8 cellular contexts compared by ENCODE assay signal in genomic region chr2:96336104-96336775, GRCh38. TPM values are rescaled to one million over a fixed set of nuclear protein-coding genes. Genes with fewer than 3 reads are reported as not detected.
DNase-seq lines count a peak whose midpoint lies in the region; ATAC-seq and TF ChIP-seq lines count a peak whose summit lies in the region.

No MANE protein-coding gene starts in this region.

- H3K4me1 ChIP-seq in muscle layer of colon (ENCODE audit: insufficient read depth, low read length): peaks cover 6% of the 10 kb centered on the region

- H3K9me3 ChIP-seq in muscle layer of colon (ENCODE audit: low read length): no peaks in the 10 kb centered on the region

- no peak overlapping the region for H3K9ac ChIP-seq in muscle layer of colon (ENCODE audit: low read length)

- DNase-seq in ELR (ENCODE audit: low read depth) (peak; percentile 21), astrocyte of the spinal cord (ENCODE audit: low read depth, low spot score) (no peak), mucosa of gallbladder (ENCODE audit: low spot score) (no peak), GM19240 (ENCODE audit: insufficient read length, low spot score) (no peak), SKM-1 treated with dmso at 0.1 percent for 144 hours (lab: John Stamatoyannopoulos, UW; ENCODE audit: unreplicated experiment) (no peak), GOT3 (lab: John Stamatoyannopoulos, UW) (no peak)

- no peak for TF ChIP-seq CTCF in astrocyte of the spinal cord (IDR thresholded peaks at IDR 0.05; ENCODE audit: low read depth, low read length)

- peak overlapping the region; percentile 92 for H3K4me3 ChIP-seq in astrocyte of the spinal cord (ENCODE audit: low read depth, low read length)
- peak overlapping the region; percentile 58 to 75 for H3K4me3 ChIP-seq in muscle layer of colon (ENCODE audit: low read depth in 1 of 2, low read length in 2 of 2)

- no peaks in the 10 kb centered on the region for H3K36me3 ChIP-seq in muscle layer of colon (ENCODE audit: insufficient read depth, low read length)

- in situ Hi-C loops in astrocyte of the spinal cord (cut with HindIII; ENCODE audit: low sequenced_read_pairs): no loop called here

- no peaks in the 10 kb centered on the region for H3K27me3 ChIP-seq in muscle layer of colon (ENCODE audit: control insufficient read depth in 1 of 2, insufficient read depth in 2 of 2, low read length in 2 of 2)

- ATAC-seq in HG03342 (IDR thresholded peaks at IDR 0.05; ENCODE audit: unreplicated experiment): peak; percentile 3

- H3K27ac ChIP-seq in muscle layer of colon (ENCODE audit: low read depth, low read length): no peak overlapping the region

RNA-seq across cellular contexts. Expression of gene NCAPH, which starts 0.7 kb away (rescaled TPM):
- total RNA-seq in mucosa of gallbladder: 1.2 TPM

RNA-seq across cellular contexts. Expression of gene ITPRIPL1, which starts 11.1 kb away (rescaled TPM):
- total RNA-seq in mucosa of gallbladder: 1.5 TPM

RNA-seq across cellular contexts. Expression of gene SNRNP200, which starts 30.9 kb away (rescaled TPM):
- 113 TPM for total RNA-seq in mucosa of gallbladder
